Comparison of ENCODE assay signal across 14 cellular contexts in genomic region chr1:9758559-9759121, GRCh38.
DNase-seq lines count a peak whose midpoint lies in the region; ATAC-seq and TF ChIP-seq lines count a peak whose summit lies in the region.
"Had no signal": no experiment of that assay in that cellular context is flagged by ENCODE, and none has a peak within 500 bp of the region (broad histone marks: within the 10 kb centered on the region; RNA-seq: fewer than 3 reads in every experiment).

No MANE protein-coding gene starts in this region.

- H3K27me3 Mint-ChIP-seq in neural progenitor cell (ENCODE audit: insufficient read depth, low read depth): no peaks in the 10 kb centered on the region

- no peaks in the 10 kb centered on the region for H3K9me3 ChIP-seq in neural progenitor cell (ENCODE audit: low read depth)
- no peaks in the 10 kb centered on the region for H3K9me3 ChIP-seq in Karpas-422 (ENCODE audit: low read length)

- ATAC-seq in HG02938 (IDR thresholded peaks at IDR 0.05; ENCODE audit: unreplicated experiment) (no peak), GM18502 (IDR thresholded peaks at IDR 0.05; ENCODE audit: poor library complexity, unreplicated experiment) (no peak)

- no peaks in the 10 kb centered on the region for H3K36me3 ChIP-seq in KMS-11 (ENCODE audit: insufficient read depth)
- H3K36me3 ChIP-seq in neural progenitor cell: peaks cover 4% of the 10 kb centered on the region
- peaks cover 7% of the 10 kb centered on the region; the same call in 1 of the 2 replicates for H3K36me3 ChIP-seq in Karpas-422 (ENCODE audit: insufficient read depth, low read length)

- peaks cover 31% of the 10 kb centered on the region for H3K36me3 Mint-ChIP-seq in neural progenitor cell

- H4K20me1 ChIP-seq in KMS-11 (ENCODE audit: insufficient read depth): no peaks in the 10 kb centered on the region
- H4K20me1 ChIP-seq in neural progenitor cell (ENCODE audit: low read depth): peaks cover 62% of the 10 kb centered on the region
- H4K20me1 ChIP-seq in Karpas-422 (ENCODE audit: insufficient read depth, low read depth, low read length): peaks cover 12% of the 10 kb centered on the region; the same call in 1 of the 2 replicates

- peaks cover 8% of the 10 kb centered on the region; the same call in 1 of the 2 replicates for H3K79me2 ChIP-seq in KMS-11 (ENCODE audit: insufficient read depth, low read depth)
- peaks cover 85% of the 10 kb centered on the region for H3K79me2 ChIP-seq in neural progenitor cell (ENCODE audit: low read depth)
- H3K79me2 ChIP-seq in Karpas-422 (ENCODE audit: low read length): peaks cover 75% of the 10 kb centered on the region

- TF ChIP-seq CTCF in KMS-11 (conservative IDR thresholded peaks at IDR 0.05; ENCODE audit: low read depth, low read length) (no peak), epithelial cell of esophagus (IDR thresholded peaks at IDR 0.05; ENCODE audit: insufficient read depth, low read depth, low read length, missing control alignments) (no peak), neural progenitor cell (IDR thresholded peaks at IDR 0.05) (no peak)

- H3K27ac ChIP-seq in KMS-11 (peak overlapping the region; percentile 51), neural progenitor cell (no peak overlapping the region), Karpas-422 (ENCODE audit: low read length) (no peak overlapping the region)
- H3K27ac ChIP-seq: VCaP had no signal

- H3K4me2 ChIP-seq in KMS-11 (peak overlapping the region; percentile 39; the same call in 1 of the 2 replicates), neural progenitor cell (no peak overlapping the region), Karpas-422 (ENCODE audit: low read depth, low read length, poor library complexity, severe bottlenecking) (no peak overlapping the region)

- H3K4me3 Mint-ChIP-seq in neural progenitor cell: no peak overlapping the region
- H3K4me3 Mint-ChIP-seq: mesothelial cell of epicardium had no signal

- H3K9ac ChIP-seq in KMS-11 (no peak overlapping the region), neural progenitor cell (no peak overlapping the region), Karpas-422 (ENCODE audit: low read length) (no peak overlapping the region)

- DNase-seq in DMS79 treated with DMSO at 0.1 percent for 48 hours (lab: John Stamatoyannopoulos, UW): peak; percentile 49
- DNase-seq in epithelial cell of esophagus (ENCODE audit: low read depth): peak; percentile 89
- no peak for DNase-seq in neural progenitor cell (ENCODE audit: low spot score)
- no peak for DNase-seq in Karpas-422
- no peak for DNase-seq in activated naive CD4-positive, alpha-beta T cell treated with Interleukin-2 at 50 U/mL for 16 hours
- DNase-seq: activated CD4-positive, alpha-beta T cell treated with anti-CD3 and anti-CD28 coated beads, Interleukin-2, amount 50 U/mL, for 4 hours; NCI-H1105; NCI-H526 treated with DMSO at 0.1 percent for 48 hours; T-helper 1 cell had no signal

- H2AFZ ChIP-seq in KMS-11 (ENCODE audit: low read depth): no peak overlapping the region
- H2AFZ ChIP-seq in neural progenitor cell (replicated peaks): no peak overlapping the region
- H2AFZ ChIP-seq in Karpas-422 (ENCODE audit: low read length): no peak overlapping the region

- H3K4me3 ChIP-seq in KMS-11 (IDR thresholded peaks at IDR 0.05; ENCODE audit: insufficient read depth, low read depth, low read length) (no peak overlapping the region), epithelial cell of esophagus (ENCODE audit: low read length) (no peak overlapping the region), neural progenitor cell (no peak overlapping the region), Karpas-422 (ENCODE audit: low read length) (no peak overlapping the region)

- H3F3A ChIP-seq in neural progenitor cell (ENCODE audit: low read depth): peaks cover 10% of the 10 kb centered on the region

- peaks cover 32% of the 10 kb centered on the region for H3K4me1 ChIP-seq in KMS-11 (ENCODE audit: low read depth, poor library complexity, severe bottlenecking)
- peaks cover 19% of the 10 kb centered on the region for H3K4me1 ChIP-seq in neural progenitor cell
- H3K4me1 ChIP-seq in Karpas-422 (ENCODE audit: low read length): peaks cover 24% of the 10 kb centered on the region

- H3K9me2 ChIP-seq in Karpas-422 (replicated peaks; ENCODE audit: insufficient read depth, low read length): no peaks in the 10 kb centered on the region

- H3K9me3 Mint-ChIP-seq in neural progenitor cell: peaks cover 4% of the 10 kb centered on the region
- H3K9me3 Mint-ChIP-seq: mesothelial cell of epicardium had no signal

- H3K27me3 ChIP-seq in KMS-11 (ENCODE audit: insufficient read depth, low read depth): no peaks in the 10 kb centered on the region
- H3K27me3 ChIP-seq in neural progenitor cell: no peaks in the 10 kb centered on the region
- no peaks in the 10 kb centered on the region for H3K27me3 ChIP-seq in Karpas-422 (ENCODE audit: low read length)

- peaks cover 29% of the 10 kb centered on the region for H3K4me1 Mint-ChIP-seq in neural progenitor cell

- peak overlapping the region; percentile 47 for H3K27ac Mint-ChIP-seq in neural progenitor cell
- H3K27ac Mint-ChIP-seq: mesothelial cell of epicardium had no signal

Comparison
In these comparisons a context has a peak if more than half of its experiments do, and no peak if none do; other contexts are left out.
1. DNase-seq: peak in DMS79 treated with DMSO at 0.1 percent for 48 hours (single experiment) and epithelial cell of esophagus (single experiment); none in neural progenitor cell (single experiment), Karpas-422 (single experiment) and activated naive CD4-positive, alpha-beta T cell treated with Interleukin-2 at 50 U/mL for 16 hours (single experiment).